ENCODE assay signal across 13 cellular contexts in the genomic region with DNA sequence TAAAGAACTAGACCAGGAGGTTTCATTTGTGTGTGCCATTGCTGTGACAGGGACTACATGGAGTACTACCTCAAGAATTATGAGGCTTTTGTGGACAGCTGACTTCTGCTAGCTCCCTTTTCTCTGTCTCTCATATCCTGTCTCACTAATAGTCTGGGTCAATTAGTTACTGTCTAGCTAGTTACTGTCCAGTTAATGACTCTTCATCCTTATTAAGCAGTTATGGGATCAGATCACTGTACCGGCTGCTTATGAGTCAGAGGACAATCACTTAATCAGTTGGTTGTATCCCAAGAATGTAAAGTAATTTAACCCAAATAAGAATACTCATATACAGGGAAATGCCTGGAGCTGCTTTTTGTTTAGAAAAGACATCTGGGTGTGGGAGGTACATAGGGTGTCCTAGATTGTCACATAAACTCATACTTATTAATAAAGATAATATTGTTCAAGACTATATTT.
DNase-seq lines count a peak whose midpoint lies in the region; ATAC-seq and TF ChIP-seq lines count a peak whose summit lies in the region.
"Had no signal": no experiment of that assay in that cellular context is flagged by ENCODE, and none has a peak within 500 bp of the region (broad histone marks: within the 10 kb centered on the region; RNA-seq: fewer than 3 reads in every experiment).

No MANE protein-coding gene starts in this region.

- H3K4me2 ChIP-seq in PC-9, result peak overlapping the region; percentile 19; the same call in 1 of the 2 replicates

- no peaks in the 10 kb centered on the region for H3K9me2 ChIP-seq in PC-9 (ENCODE audit: insufficient read depth)

- H3K27ac ChIP-seq in PC-9 (0 out of 2 replicates have a peak overlapping the region, but pooled peaks have one; percentile 12), tibial artery (no peak overlapping the region)
- H3K27ac ChIP-seq: heart right ventricle, transverse colon had no signal

- no peaks in the 10 kb centered on the region for H4K20me1 ChIP-seq in PC-9 (ENCODE audit: insufficient read depth)

- TF ChIP-seq CTCF in PC-9 (conservative IDR thresholded peaks at IDR 0.05) (no peak), epithelial cell of esophagus (IDR thresholded peaks at IDR 0.05; ENCODE audit: insufficient read depth, low read depth, low read length, missing control alignments) (no peak), tibial artery (IDR thresholded peaks at IDR 0.05) (no peak)

- intact Hi-C loops in PC-9 (cut with micrococcal nuclease; ENCODE audit: unreplicated experiment) (no loop called here), tibial artery (cut with DNase I; ENCODE audit: low total_unique reads) (no loop called here)

- H3K79me2 ChIP-seq in PC-9 (ENCODE audit: low read depth), result no peaks in the 10 kb centered on the region; the same call in 1 of the 2 replicates

- H3K27me3 ChIP-seq in PC-9 (ENCODE audit: insufficient read depth, low read depth), result no peaks in the 10 kb centered on the region
- no peaks in the 10 kb centered on the region for H3K27me3 ChIP-seq in tibial artery
- H3K27me3 ChIP-seq: heart right ventricle, transverse colon had no signal

- ATAC-seq in GM18909 (IDR thresholded peaks at IDR 0.05; ENCODE audit: poor library complexity, unreplicated experiment) (peak; percentile 70), HG02938 (IDR thresholded peaks at IDR 0.05; ENCODE audit: unreplicated experiment) (no peak), GM21529 (IDR thresholded peaks at IDR 0.05; ENCODE audit: unreplicated experiment) (no peak)

- DNase-seq in PC-9, result peak in 1 of 2 experiments; percentile 65
- peak; percentile 53 for DNase-seq in epithelial cell of esophagus (ENCODE audit: low read depth)
- peak; percentile 35 for DNase-seq in renal cortical epithelial cell (ENCODE audit: low read depth)
- DNase-seq in cortex of kidney (lab: John Stamatoyannopoulos, UW), result no peak
- no peak for DNase-seq in tibial artery
- DNase-seq: heart right ventricle; NCI-H1436; NCI-H526; stimulated activated CD4-positive, alpha-beta T cell treated with anti-CD3 and anti-CD28 coated beads, Interleukin-15, amount 100 ng/mL, for 24 hours; transverse colon had no signal

- BruUV-seq in PC-9 (replicated peaks; lab: Mats Ljungman, UMichigan), result no TSS peak

- H2AFZ ChIP-seq in PC-9, result no peak overlapping the region

- peaks cover 11% of the 10 kb centered on the region for H3K4me1 ChIP-seq in PC-9 (replicated peaks; ENCODE audit: insufficient read depth)
- H3K4me1 ChIP-seq in tibial artery, result no peaks in the 10 kb centered on the region
- H3K4me1 ChIP-seq: transverse colon had no signal

- POLR2A ChIA-PET in PC-9 (lab: Charles Lee; ENCODE audit: unreplicated experiment), result interaction anchor here (0.6 kb wide), 1 partner anchor 65 kb away, joined by 3 read pairs; no protein-coding TSS in a partner anchor

- CTCF ChIA-PET in PC-9 (lab: Charles Lee), result no interaction called here

- H3K9me3 ChIP-seq in PC-9 (ENCODE audit: insufficient read depth, low read depth), result no peaks in the 10 kb centered on the region
- no peaks in the 10 kb centered on the region for H3K9me3 ChIP-seq in tibial artery
- H3K9me3 ChIP-seq: heart right ventricle, transverse colon had no signal

- no peaks in the 10 kb centered on the region; the same call in 1 of the 2 replicates for H3F3A ChIP-seq in PC-9 (ENCODE audit: insufficient read depth, low read depth)

- no peaks in the 10 kb centered on the region for H3K36me3 ChIP-seq in PC-9 (ENCODE audit: low read depth)
- no peaks in the 10 kb centered on the region for H3K36me3 ChIP-seq in tibial artery
- H3K36me3 ChIP-seq: transverse colon had no signal

- H3K4me3 ChIP-seq in PC-9 (no peak overlapping the region), epithelial cell of esophagus (ENCODE audit: low read length) (no peak overlapping the region), tibial artery (no peak overlapping the region)
- H3K4me3 ChIP-seq: heart right ventricle, transverse colon had no signal

Comparison
In these comparisons a context has a peak if more than half of its experiments do, and no peak if none do; other contexts are left out.
1. DNase-seq: peak in epithelial cell of esophagus (single experiment) and renal cortical epithelial cell (single experiment); none in cortex of kidney (single experiment) and tibial artery (0 of 2).